In the genomic region with DNA sequence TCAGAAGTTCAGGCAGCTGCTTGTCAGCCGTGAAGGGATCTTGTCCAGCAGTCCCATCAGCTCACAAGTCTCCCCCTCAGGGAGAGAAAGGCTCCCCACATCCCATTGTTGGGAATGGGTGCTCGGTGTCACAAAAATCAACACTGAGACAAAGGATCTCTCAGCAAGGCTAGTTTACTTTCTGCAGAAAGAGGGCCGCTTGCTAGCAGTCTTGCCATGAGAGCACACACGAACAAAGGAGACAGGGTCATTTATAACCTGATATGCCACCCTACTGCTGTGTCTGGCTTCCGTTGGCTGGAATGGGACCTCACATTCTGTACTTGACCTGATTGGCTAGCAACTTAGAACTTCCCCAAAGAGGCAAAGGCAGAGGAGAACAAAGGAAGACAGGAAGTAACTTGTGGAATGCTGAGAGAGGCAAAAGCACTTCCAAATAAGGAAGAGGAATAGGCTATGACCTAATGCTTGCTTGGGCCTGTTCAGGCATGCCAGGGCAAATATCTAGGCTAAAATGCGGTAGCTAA, we compare ENCODE assay signal across 1 cellular context.
TF ChIP-seq lines count a peak whose summit lies in the region.

No MANE protein-coding gene starts in this region.

TF ChIP-seq in HEK293, 187 proteins besides CTCF, POLR2A, EP300 and RAD21 (continued from another document and continues in another):
- TF ChIP-seq, protein P1, sequence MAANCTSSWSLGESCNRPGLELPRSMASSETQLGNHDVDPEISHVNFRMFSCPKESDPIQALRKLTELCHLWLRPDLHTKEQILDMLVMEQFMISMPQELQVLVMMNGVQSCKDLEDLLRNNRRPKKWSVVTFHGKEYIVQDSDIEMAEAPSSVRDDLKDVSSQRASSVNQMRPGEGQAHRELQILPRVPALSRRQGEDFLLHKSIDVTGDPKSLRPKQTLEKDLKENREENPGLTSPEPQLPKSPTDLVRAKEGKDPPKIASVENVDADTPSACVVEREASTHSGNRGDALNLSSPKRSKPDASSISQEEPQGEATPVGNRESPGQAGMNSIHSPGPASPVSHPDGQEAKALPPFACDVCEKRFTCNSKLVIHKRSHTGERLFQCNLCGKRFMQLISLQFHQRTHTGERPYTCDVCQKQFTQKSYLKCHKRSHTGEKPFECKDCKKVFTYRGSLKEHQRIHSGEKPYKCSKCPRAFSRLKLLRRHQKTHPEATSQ (tag by site-specific recombination; IDR thresholded peaks at IDR 0.05), result no peak
- TF ChIP-seq ZNF830 (tag by site-specific recombination; IDR thresholded peaks at IDR 0.05; ENCODE audit: low read depth), result no peak
- TF ChIP-seq ZFP41 (tag by site-specific recombination; IDR thresholded peaks at IDR 0.05; ENCODE audit: borderline replicate concordance), result no peak
- TF ChIP-seq ZNF561 (tag by site-specific recombination; IDR thresholded peaks at IDR 0.05; ENCODE audit: borderline replicate concordance), result no peak
- no peak for TF ChIP-seq ZNF777 (tag by site-specific recombination; IDR thresholded peaks at IDR 0.05; ENCODE audit: borderline replicate concordance)
- no peak for TF ChIP-seq ZNF138 (tag by site-specific recombination; IDR thresholded peaks at IDR 0.05; ENCODE audit: borderline replicate concordance)
- no peak for TF ChIP-seq ZNF549 (tag by site-specific recombination; IDR thresholded peaks at IDR 0.05)
- TF ChIP-seq ZNF529 (tag by site-specific recombination; IDR thresholded peaks at IDR 0.05; ENCODE audit: insufficient replicate concordance), result no peak
- TF ChIP-seq ZNF211 (tag by site-specific recombination; IDR thresholded peaks at IDR 0.05; ENCODE audit: low read depth), result no peak
- TF ChIP-seq ZNF624 (tag by site-specific recombination; IDR thresholded peaks at IDR 0.05), result no peak
- TF ChIP-seq SP3 (tag by site-specific recombination; IDR thresholded peaks at IDR 0.05), result no peak
- TF ChIP-seq ZNF274 (IDR thresholded peaks at IDR 0.05; ENCODE audit: low read length), result no peak
- TF ChIP-seq ZNF274 (tag by site-specific recombination; IDR thresholded peaks at IDR 0.05; ENCODE audit: borderline replicate concordance), result no peak
- TF ChIP-seq ZNF555 (tag by site-specific recombination; conservative IDR thresholded peaks at IDR 0.05), result no peak
- no peak for TF ChIP-seq ZNF776 (tag by site-specific recombination; IDR thresholded peaks at IDR 0.05; ENCODE audit: borderline replicate concordance)
- no peak for TF ChIP-seq ZNF510 (tag by site-specific recombination; IDR thresholded peaks at IDR 0.05; ENCODE audit: insufficient replicate concordance)
- TF ChIP-seq ZNF623 (tag by site-specific recombination; IDR thresholded peaks at IDR 0.05), result no peak
- TF ChIP-seq SCRT2 (tag by site-specific recombination; IDR thresholded peaks at IDR 0.05), result peak; percentile 98
- TF ChIP-seq ZNF112 (tag by site-specific recombination; IDR thresholded peaks at IDR 0.05), result no peak
- no peak for TF ChIP-seq OVOL3 (tag by site-specific recombination; IDR thresholded peaks at IDR 0.05)
- peak; percentile 93 for TF ChIP-seq FEZF1 (tag by site-specific recombination; IDR thresholded peaks at IDR 0.05)
- TF ChIP-seq ZNF155 (tag by site-specific recombination; IDR thresholded peaks at IDR 0.05), result no peak
- TF ChIP-seq SP7 (tag by site-specific recombination; IDR thresholded peaks at IDR 0.05), result peak; percentile 44
- no peak for TF ChIP-seq ZNF221 (tag by site-specific recombination; IDR thresholded peaks at IDR 0.05; ENCODE audit: borderline replicate concordance)
- no peak for TF ChIP-seq ZSCAN16 (tag by site-specific recombination; IDR thresholded peaks at IDR 0.05)
- TF ChIP-seq, protein P2, sequence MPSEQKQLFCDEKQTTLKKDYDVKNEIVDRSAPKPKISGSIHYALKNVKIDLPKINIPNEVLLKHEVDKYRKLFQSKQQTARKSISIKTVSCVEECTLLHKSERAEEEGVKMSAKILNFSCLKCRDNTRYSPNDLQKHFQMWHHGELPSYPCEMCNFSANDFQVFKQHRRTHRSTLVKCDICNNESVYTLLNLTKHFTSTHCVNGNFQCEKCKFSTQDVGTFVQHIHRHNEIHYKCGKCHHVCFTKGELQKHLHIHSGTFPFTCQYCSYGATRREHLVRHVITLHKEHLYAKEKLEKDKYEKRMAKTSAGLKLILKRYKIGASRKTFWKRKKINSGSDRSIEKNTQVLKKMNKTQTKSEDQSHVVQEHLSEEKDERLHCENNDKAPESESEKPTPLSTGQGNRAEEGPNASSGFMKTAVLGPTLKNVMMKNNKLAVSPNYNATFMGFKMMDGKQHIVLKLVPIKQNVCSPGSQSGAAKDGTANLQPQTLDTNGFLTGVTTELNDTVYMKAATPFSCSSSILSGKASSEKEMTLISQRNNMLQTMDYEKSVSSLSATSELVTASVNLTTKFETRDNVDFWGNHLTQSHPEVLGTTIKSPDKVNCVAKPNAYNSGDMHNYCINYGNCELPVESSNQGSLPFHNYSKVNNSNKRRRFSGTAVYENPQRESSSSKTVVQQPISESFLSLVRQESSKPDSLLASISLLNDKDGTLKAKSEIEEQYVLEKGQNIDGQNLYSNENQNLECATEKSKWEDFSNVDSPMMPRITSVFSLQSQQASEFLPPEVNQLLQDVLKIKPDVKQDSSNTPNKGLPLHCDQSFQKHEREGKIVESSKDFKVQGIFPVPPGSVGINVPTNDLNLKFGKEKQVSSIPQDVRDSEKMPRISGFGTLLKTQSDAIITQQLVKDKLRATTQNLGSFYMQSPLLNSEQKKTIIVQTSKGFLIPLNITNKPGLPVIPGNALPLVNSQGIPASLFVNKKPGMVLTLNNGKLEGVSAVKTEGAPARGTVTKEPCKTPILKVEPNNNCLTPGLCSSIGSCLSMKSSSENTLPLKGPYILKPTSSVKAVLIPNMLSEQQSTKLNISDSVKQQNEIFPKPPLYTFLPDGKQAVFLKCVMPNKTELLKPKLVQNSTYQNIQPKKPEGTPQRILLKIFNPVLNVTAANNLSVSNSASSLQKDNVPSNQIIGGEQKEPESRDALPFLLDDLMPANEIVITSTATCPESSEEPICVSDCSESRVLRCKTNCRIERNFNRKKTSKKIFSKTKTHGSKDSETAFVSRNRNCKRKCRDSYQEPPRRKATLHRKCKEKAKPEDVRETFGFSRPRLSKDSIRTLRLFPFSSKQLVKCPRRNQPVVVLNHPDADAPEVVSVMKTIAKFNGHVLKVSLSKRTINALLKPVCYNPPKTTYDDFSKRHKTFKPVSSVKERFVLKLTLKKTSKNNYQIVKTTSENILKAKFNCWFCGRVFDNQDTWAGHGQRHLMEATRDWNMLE (tag by site-specific recombination; conservative IDR thresholded peaks at IDR 0.05; ENCODE audit: low read depth), result peak; percentile 78
- TF ChIP-seq ZNF677 (tag by site-specific recombination; IDR thresholded peaks at IDR 0.05), result no peak
- TF ChIP-seq TCF7L2 (IDR thresholded peaks at IDR 0.05; ENCODE audit: borderline replicate concordance, low read depth, low read length), result no peak
- no peak for TF ChIP-seq EGR2 (tag by site-specific recombination; IDR thresholded peaks at IDR 0.05; ENCODE audit: low read depth)
- no peak for TF ChIP-seq ZNF214 (tag by site-specific recombination; IDR thresholded peaks at IDR 0.05; ENCODE audit: borderline replicate concordance)
- no peak for TF ChIP-seq ZNF391 (tag by site-specific recombination; IDR thresholded peaks at IDR 0.05; ENCODE audit: borderline replicate concordance, low read depth)
- TF ChIP-seq ZNF501 (tag by site-specific recombination; IDR thresholded peaks at IDR 0.05), result 0 out of 2 replicates have a peak, but pooled peaks have one; percentile 11
- TF ChIP-seq ZNF114 (tag by site-specific recombination; IDR thresholded peaks at IDR 0.05), result no peak
- TF ChIP-seq KLF7 (tag by site-specific recombination; IDR thresholded peaks at IDR 0.05; ENCODE audit: borderline replicate concordance), result no peak
- TF ChIP-seq, protein P3, sequence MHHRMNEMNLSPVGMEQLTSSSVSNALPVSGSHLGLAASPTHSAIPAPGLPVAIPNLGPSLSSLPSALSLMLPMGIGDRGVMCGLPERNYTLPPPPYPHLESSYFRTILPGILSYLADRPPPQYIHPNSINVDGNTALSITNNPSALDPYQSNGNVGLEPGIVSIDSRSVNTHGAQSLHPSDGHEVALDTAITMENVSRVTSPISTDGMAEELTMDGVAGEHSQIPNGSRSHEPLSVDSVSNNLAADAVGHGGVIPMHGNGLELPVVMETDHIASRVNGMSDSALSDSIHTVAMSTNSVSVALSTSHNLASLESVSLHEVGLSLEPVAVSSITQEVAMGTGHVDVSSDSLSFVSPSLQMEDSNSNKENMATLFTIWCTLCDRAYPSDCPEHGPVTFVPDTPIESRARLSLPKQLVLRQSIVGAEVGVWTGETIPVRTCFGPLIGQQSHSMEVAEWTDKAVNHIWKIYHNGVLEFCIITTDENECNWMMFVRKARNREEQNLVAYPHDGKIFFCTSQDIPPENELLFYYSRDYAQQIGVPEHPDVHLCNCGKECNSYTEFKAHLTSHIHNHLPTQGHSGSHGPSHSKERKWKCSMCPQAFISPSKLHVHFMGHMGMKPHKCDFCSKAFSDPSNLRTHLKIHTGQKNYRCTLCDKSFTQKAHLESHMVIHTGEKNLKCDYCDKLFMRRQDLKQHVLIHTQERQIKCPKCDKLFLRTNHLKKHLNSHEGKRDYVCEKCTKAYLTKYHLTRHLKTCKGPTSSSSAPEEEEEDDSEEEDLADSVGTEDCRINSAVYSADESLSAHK (tag by site-specific recombination; IDR thresholded peaks at IDR 0.05), result no peak
- TF ChIP-seq, protein P4, sequence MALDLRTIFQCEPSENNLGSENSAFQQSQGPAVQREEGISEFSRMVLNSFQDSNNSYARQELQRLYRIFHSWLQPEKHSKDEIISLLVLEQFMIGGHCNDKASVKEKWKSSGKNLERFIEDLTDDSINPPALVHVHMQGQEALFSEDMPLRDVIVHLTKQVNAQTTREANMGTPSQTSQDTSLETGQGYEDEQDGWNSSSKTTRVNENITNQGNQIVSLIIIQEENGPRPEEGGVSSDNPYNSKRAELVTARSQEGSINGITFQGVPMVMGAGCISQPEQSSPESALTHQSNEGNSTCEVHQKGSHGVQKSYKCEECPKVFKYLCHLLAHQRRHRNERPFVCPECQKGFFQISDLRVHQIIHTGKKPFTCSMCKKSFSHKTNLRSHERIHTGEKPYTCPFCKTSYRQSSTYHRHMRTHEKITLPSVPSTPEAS (tag by site-specific recombination; IDR thresholded peaks at IDR 0.05), result 0 out of 2 replicates have a peak, but pooled peaks have one; percentile 8
- no peak for TF ChIP-seq ZBTB7A (tag by site-specific recombination; IDR thresholded peaks at IDR 0.05; ENCODE audit: low read depth)
- TF ChIP-seq, protein P5, sequence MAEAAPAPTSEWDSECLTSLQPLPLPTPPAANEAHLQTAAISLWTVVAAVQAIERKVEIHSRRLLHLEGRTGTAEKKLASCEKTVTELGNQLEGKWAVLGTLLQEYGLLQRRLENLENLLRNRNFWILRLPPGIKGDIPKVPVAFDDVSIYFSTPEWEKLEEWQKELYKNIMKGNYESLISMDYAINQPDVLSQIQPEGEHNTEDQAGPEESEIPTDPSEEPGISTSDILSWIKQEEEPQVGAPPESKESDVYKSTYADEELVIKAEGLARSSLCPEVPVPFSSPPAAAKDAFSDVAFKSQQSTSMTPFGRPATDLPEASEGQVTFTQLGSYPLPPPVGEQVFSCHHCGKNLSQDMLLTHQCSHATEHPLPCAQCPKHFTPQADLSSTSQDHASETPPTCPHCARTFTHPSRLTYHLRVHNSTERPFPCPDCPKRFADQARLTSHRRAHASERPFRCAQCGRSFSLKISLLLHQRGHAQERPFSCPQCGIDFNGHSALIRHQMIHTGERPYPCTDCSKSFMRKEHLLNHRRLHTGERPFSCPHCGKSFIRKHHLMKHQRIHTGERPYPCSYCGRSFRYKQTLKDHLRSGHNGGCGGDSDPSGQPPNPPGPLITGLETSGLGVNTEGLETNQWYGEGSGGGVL (tag by site-specific recombination; IDR thresholded peaks at IDR 0.05), result no peak
- TF ChIP-seq, protein P6, sequence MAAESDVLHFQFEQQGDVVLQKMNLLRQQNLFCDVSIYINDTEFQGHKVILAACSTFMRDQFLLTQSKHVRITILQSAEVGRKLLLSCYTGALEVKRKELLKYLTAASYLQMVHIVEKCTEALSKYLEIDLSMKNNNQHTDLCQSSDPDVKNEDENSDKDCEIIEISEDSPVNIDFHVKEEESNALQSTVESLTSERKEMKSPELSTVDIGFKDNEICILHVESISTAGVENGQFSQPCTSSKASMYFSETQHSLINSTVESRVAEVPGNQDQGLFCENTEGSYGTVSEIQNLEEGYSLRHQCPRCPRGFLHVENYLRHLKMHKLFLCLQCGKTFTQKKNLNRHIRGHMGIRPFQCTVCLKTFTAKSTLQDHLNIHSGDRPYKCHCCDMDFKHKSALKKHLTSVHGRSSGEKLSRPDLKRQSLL (tag by site-specific recombination; IDR thresholded peaks at IDR 0.05), result no peak
- TF ChIP-seq, protein P7, sequence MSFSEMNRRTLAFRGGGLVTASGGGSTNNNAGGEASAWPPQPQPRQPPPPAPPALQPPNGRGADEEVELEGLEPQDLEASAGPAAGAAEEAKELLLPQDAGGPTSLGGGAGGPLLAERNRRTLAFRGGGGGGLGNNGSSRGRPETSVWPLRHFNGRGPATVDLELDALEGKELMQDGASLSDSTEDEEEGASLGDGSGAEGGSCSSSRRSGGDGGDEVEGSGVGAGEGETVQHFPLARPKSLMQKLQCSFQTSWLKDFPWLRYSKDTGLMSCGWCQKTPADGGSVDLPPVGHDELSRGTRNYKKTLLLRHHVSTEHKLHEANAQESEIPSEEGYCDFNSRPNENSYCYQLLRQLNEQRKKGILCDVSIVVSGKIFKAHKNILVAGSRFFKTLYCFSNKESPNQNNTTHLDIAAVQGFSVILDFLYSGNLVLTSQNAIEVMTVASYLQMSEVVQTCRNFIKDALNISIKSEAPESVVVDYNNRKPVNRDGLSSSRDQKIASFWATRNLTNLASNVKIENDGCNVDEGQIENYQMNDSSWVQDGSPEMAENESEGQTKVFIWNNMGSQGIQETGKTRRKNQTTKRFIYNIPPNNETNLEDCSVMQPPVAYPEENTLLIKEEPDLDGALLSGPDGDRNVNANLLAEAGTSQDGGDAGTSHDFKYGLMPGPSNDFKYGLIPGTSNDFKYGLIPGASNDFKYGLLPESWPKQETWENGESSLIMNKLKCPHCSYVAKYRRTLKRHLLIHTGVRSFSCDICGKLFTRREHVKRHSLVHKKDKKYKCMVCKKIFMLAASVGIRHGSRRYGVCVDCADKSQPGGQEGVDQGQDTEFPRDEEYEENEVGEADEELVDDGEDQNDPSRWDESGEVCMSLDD (tag by site-specific recombination; IDR thresholded peaks at IDR 0.05), result no peak
- no peak for TF ChIP-seq ZNF473 (tag by site-specific recombination; IDR thresholded peaks at IDR 0.05)
